ENCODE assay signal across 1 cellular context in the genomic region with DNA sequence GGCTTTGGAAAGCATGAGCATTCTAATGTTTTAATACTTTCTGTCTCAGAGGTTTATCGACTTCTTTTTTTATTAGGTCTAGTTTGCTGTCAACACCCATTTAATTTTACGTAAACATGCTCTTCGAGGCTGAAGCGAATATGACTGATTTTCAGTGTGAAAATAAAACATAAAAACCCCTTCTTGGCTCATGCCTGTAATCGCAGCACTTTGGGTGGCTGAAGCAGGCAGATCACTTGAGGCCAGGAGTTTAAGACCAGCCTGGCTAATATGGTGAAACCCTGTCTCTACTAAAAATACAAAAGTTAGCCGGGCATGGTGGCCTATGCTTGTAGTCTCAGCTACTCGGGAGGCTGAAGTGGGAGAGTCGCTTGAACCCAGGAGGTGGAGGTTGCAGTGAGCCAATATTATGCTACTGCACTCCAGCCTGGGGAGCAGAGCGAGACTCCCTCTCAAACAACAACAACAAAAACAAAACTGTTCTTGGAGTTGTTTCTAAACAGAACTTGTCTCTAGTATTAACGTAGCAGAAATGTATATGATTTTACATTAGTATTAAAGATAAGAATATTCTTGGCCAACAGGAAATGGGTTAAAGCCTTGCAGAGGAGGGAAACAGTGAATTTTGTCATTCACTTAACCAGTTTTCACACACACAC.
TF ChIP-seq lines count a peak whose summit lies in the region.

No MANE protein-coding gene starts in this region.

TF ChIP-seq in H1, 55 proteins besides CTCF, POLR2A, EP300 and RAD21:
- TF ChIP-seq, protein P1, sequence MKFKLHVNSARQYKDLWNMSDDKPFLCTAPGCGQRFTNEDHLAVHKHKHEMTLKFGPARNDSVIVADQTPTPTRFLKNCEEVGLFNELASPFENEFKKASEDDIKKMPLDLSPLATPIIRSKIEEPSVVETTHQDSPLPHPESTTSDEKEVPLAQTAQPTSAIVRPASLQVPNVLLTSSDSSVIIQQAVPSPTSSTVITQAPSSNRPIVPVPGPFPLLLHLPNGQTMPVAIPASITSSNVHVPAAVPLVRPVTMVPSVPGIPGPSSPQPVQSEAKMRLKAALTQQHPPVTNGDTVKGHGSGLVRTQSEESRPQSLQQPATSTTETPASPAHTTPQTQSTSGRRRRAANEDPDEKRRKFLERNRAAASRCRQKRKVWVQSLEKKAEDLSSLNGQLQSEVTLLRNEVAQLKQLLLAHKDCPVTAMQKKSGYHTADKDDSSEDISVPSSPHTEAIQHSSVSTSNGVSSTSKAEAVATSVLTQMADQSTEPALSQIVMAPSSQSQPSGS (IDR thresholded peaks at IDR 0.05; ENCODE audit: low read length), result peak; percentile 79; the same call in 1 of the 2 replicates
- TF ChIP-seq TEAD4 (IDR thresholded peaks at IDR 0.05; ENCODE audit: low read depth, low read length) (no peak), CREB1 (IDR thresholded peaks at IDR 0.05) (no peak), YY1 (IDR thresholded peaks at IDR 0.05; ENCODE audit: low read depth, low read length) (no peak), SP4 (IDR thresholded peaks at IDR 0.05; ENCODE audit: low read length) (no peak), KDM5A (IDR thresholded peaks at IDR 0.05; ENCODE audit: low read length) (no peak), POU5F1 (IDR thresholded peaks at IDR 0.05; ENCODE audit: low read depth, low read length) (no peak), POLR2AphosphoS5 (IDR thresholded peaks at IDR 0.05; ENCODE audit: low read depth, low read length) (peak; percentile 97), CTBP2 (IDR thresholded peaks at IDR 0.05; ENCODE audit: borderline replicate concordance, insufficient read depth, insufficient read length, low read length) (no peak), BCL11A (IDR thresholded peaks at IDR 0.05; ENCODE audit: low read depth in 2 of 2, low read length in 2 of 2) (no peak), TAF7 (optimal IDR thresholded peaks at IDR 0.05; ENCODE audit: borderline replicate concordance, low read depth, low read length) (peak; percentile 76), NANOG (IDR thresholded peaks at IDR 0.05; ENCODE audit: insufficient read depth, low read depth, low read length, poor library complexity, severe bottlenecking) (no peak), TBP (IDR thresholded peaks at IDR 0.05; ENCODE audit: low read depth, low read length) (no peak), SIRT6 (IDR thresholded peaks at IDR 0.05; ENCODE audit: low read length) (no peak), GTF2F1 (IDR thresholded peaks at IDR 0.05; ENCODE audit: borderline replicate concordance, low read depth, low read length) (no peak), KDM1A (IDR thresholded peaks at IDR 0.05; ENCODE audit: borderline replicate concordance, low read length) (no peak), SIX5 (IDR thresholded peaks at IDR 0.05; ENCODE audit: low read depth, low read length) (no peak), RNF2 (IDR thresholded peaks at IDR 0.05; ENCODE audit: borderline replicate concordance, low read depth, low read length, missing control alignments, poor library complexity, severe bottlenecking) (no peak), JUN (IDR thresholded peaks at IDR 0.05; ENCODE audit: low read depth, low read length) (no peak)
- TF ChIP-seq, protein P2, sequence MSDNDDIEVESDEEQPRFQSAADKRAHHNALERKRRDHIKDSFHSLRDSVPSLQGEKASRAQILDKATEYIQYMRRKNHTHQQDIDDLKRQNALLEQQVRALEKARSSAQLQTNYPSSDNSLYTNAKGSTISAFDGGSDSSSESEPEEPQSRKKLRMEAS (IDR thresholded peaks at IDR 0.05), result no peak
- TF ChIP-seq, protein P3, sequence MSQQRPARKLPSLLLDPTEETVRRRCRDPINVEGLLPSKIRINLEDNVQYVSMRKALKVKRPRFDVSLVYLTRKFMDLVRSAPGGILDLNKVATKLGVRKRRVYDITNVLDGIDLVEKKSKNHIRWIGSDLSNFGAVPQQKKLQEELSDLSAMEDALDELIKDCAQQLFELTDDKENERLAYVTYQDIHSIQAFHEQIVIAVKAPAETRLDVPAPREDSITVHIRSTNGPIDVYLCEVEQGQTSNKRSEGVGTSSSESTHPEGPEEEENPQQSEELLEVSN (IDR thresholded peaks at IDR 0.05), result no peak
- TF ChIP-seq, protein P4, sequence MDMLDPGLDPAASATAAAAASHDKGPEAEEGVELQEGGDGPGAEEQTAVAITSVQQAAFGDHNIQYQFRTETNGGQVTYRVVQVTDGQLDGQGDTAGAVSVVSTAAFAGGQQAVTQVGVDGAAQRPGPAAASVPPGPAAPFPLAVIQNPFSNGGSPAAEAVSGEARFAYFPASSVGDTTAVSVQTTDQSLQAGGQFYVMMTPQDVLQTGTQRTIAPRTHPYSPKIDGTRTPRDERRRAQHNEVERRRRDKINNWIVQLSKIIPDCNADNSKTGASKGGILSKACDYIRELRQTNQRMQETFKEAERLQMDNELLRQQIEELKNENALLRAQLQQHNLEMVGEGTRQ (IDR thresholded peaks at IDR 0.05; ENCODE audit: low read length), result no peak
